14 cellular contexts compared by ENCODE assay signal in the genomic region with DNA sequence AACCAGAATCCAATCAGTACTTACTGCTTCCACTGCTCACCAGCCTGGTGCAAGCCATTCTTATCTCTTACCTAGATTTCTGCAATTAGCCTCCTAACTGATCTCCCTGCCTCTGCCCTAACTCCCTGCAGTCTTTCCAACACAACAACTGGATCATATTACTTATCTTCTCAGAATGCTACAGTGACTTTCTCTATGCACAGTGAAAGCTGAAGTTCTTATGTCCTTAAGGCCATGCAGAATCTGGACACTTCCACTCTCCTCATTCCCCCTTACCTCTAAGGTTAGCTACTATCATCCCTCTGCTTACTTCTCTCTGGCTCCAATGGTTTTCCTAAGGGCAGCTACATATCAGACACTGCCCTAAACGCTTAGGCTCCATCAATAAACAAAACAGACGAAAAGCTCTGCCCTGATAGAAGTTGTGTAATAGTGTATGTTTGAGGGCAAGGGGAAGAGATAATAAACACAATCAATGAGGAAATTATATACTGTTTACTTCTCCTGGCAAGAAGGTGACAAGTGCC. TPM values are rescaled to one million over a fixed set of nuclear protein-coding genes. Genes with fewer than 3 reads are reported as not detected.
DNase-seq lines count a peak whose midpoint lies in the region; ATAC-seq and TF ChIP-seq lines count a peak whose summit lies in the region.
"Had no signal": no experiment of that assay in that cellular context is flagged by ENCODE, and none has a peak within 500 bp of the region (broad histone marks: within the 10 kb centered on the region; RNA-seq: fewer than 3 reads in every experiment).

No MANE protein-coding gene starts in this region.

- 51 to 65% (median 57%) methylated on average over 2 of the region's 2 CpGs for WGBS in ovary, 3 donors

- H4K20me1 ChIP-seq in OCI-LY7 (ENCODE audit: insufficient read depth, low read length) = peaks cover 63% of the 10 kb centered on the region

- BruUV-seq in A673 (replicated peaks; lab: Mats Ljungman, UMichigan) (no TSS peak), OCI-LY7 (replicated peaks; lab: Mats Ljungman, UMichigan) (no TSS peak)

- H3K27ac ChIP-seq in A673 (ENCODE audit: low read depth, low read length, poor library complexity, severe bottlenecking) (peak overlapping the region; percentile 31), OCI-LY7 (ENCODE audit: low read depth, low read length, poor library complexity, severe bottlenecking) (no peak overlapping the region), ovary (no peak overlapping the region)

- CTCF ChIA-PET in A673 (lab: Charles Lee) = no interaction called here
- CTCF ChIA-PET in OCI-LY7 (lab: Charles Lee; ENCODE audit: unreplicated experiment) = no interaction called here

- ATAC-seq in left colon = peak; percentile 17
- no peak for ATAC-seq in HG03565 (IDR thresholded peaks at IDR 0.05; ENCODE audit: unreplicated experiment)
- ATAC-seq: heart right ventricle; stimulated activated naive CD8-positive, alpha-beta T cell treated with anti-CD3 and anti-CD28 coated beads, Interleukin-15, amount 100 ng/mL, for 72 hours had no signal

- H2AFZ ChIP-seq in OCI-LY7 (ENCODE audit: low read length) = no peak overlapping the region

- no peak for TF ChIP-seq EP300 in ovary (IDR thresholded peaks at IDR 0.05)

- no peak for DNase-seq in A673 (ENCODE audit: low spot score)
- peak; percentile 10 for DNase-seq in ELR (ENCODE audit: low read depth)
- no peak for DNase-seq in OCI-LY7 (ENCODE audit: low spot score)
- no peak for DNase-seq in left colon
- no peak for DNase-seq in ovary
- no peak for DNase-seq in hippocampal formation (lab: John Stamatoyannopoulos, UW)
- no peak for DNase-seq in stimulated activated CD8-positive, alpha-beta memory T cell treated with anti-CD3 and anti-CD28 coated beads, Interleukin-4, amount 100 ng/mL, for 48 hours
- DNase-seq: activated CD4-positive, alpha-beta T cell treated with anti-CD3 and anti-CD28 coated beads for 4 hours; effector CD8-positive, alpha-beta T cell; heart right ventricle; NK-92 treated with Interleukin-12 subunit alpha and Interleukin-12 subunit beta, amount 100 ng/mL, for 24 hours; stimulated activated naive CD8-positive, alpha-beta T cell treated with anti-CD3 and anti-CD28 coated beads, Interleukin-15, amount 100 ng/mL, for 72 hours; SW 1271 had no signal

- no peaks in the 10 kb centered on the region for H3K9me2 ChIP-seq in OCI-LY7 (ENCODE audit: insufficient read depth, low read length)

- H3K4me2 ChIP-seq in OCI-LY7 (ENCODE audit: low read length) = peak overlapping the region; percentile 92

- H3K9me3 ChIP-seq in A673 (ENCODE audit: low read depth, low read length, poor library complexity, severe bottlenecking) (no peaks in the 10 kb centered on the region), OCI-LY7 (ENCODE audit: low read length) (no peaks in the 10 kb centered on the region), ovary (no peaks in the 10 kb centered on the region)
- H3K9me3 ChIP-seq: heart right ventricle had no signal

- peaks cover 77% of the 10 kb centered on the region for H3K4me1 ChIP-seq in A673 (ENCODE audit: insufficient read depth, low read length, poor library complexity, severe bottlenecking)
- H3K4me1 ChIP-seq in OCI-LY7 (ENCODE audit: insufficient read depth, low read length, poor library complexity, severe bottlenecking) = peaks cover 42% of the 10 kb centered on the region
- H3K4me1 ChIP-seq in ovary (ENCODE audit: insufficient read depth) = peaks cover 7% of the 10 kb centered on the region

- H3K27me3 ChIP-seq in A673 (replicated peaks; ENCODE audit: insufficient read depth, low read depth, low read length, poor library complexity) (no peaks in the 10 kb centered on the region), ovary (no peaks in the 10 kb centered on the region)
- H3K27me3 ChIP-seq: heart right ventricle had no signal

- POLR2A ChIA-PET in A673 (lab: Charles Lee; ENCODE audit: low non-redundant PET) (no interaction called here), OCI-LY7 (lab: Charles Lee) (interaction anchor here (1.0 kb wide), 1 partner anchor 10 kb away, joined by 3 read pairs; no protein-coding TSS in a partner anchor)

- TF ChIP-seq POLR2A in ovary (IDR thresholded peaks at IDR 0.05) = no peak

- H3K4me3 ChIP-seq in A673 (ENCODE audit: low read depth, low read length, poor library complexity, severe bottlenecking) = no peak overlapping the region
- H3K4me3 ChIP-seq in OCI-LY7 (ENCODE audit: low read depth, low read length, poor library complexity, severe bottlenecking) = no peak overlapping the region
- H3K4me3 ChIP-seq in ovary = no peak overlapping the region

- H3K36me3 ChIP-seq in A673 (ENCODE audit: insufficient read depth, low read length, poor library complexity, severe bottlenecking) = no peaks in the 10 kb centered on the region
- H3K36me3 ChIP-seq in OCI-LY7 (ENCODE audit: insufficient read depth, low read length) = 0 out of 2 replicates have a peak, but pooled peaks cover 3% of the 10 kb centered on the region
- H3K36me3 ChIP-seq in ovary = no peaks in the 10 kb centered on the region
- H3K36me3 ChIP-seq: heart right ventricle had no signal

- H3K79me2 ChIP-seq in OCI-LY7 (ENCODE audit: insufficient read depth, low read depth, low read length) = peaks cover 85% of the 10 kb centered on the region

- intact Hi-C loops in A673 (cut with micrococcal nuclease; ENCODE audit: unreplicated experiment) = loop anchor here (5.0 kb wide), 1 partner anchor 137 kb away; no protein-coding TSS in a partner anchor
- intact Hi-C loops in OCI-LY7 (cut with micrococcal nuclease; ENCODE audit: unreplicated experiment) = loop anchor here (5.0 to 10.0 kb wide), 4 partner anchors 53 to 1808 kb away; partner anchors contain the start of genes FBXO34 and NAA30
- intact Hi-C loops in left colon (cut with DNase I, micrococcal nuclease) = no loop called here
- intact Hi-C loops in ovary (cut with DNase I) = no loop called here

- TF ChIP-seq CTCF in A673 (conservative IDR thresholded peaks at IDR 0.05; ENCODE audit: low read depth, low read length) (no peak), OCI-LY7 (conservative IDR thresholded peaks at IDR 0.05; ENCODE audit: low read length) (no peak), ovary (IDR thresholded peaks at IDR 0.05) (no peak)

RNA-seq across cellular contexts. Expression of gene KTN1, which starts 4.0 kb away (rescaled TPM):
- 170 and 199 TPM in 2 replicates for total RNA-seq in A673 (2021)
- 60.6 and 90.0 TPM in 2 replicates for total RNA-seq in OCI-LY7 (2014; rRNA removed; shearing (Covaris generic))
- 124 and 134 TPM in 2 replicates for total RNA-seq in OCI-LY7 (2022)
- total RNA-seq in left colon = 100 to 1,000 TPM; 210 to 241 TPM
- total RNA-seq in ovary = 100 to 1,000 TPM in 6 of 7 donors, 10 to 100 TPM in 1; 98.0 to 144 (median 129) TPM
- 100 to 1,000 TPM in 1 of 2 donors, 10 to 100 TPM in 1; 84.4 to 107 TPM for polyA plus RNA-seq in ovary

Comparison
In these comparisons a context has a peak if more than half of its experiments do, and no peak if none do; other contexts are left out.
1. intact Hi-C loops: an anchor here in A673 (5.0 kb wide) and OCI-LY7 (5.0 to 10.0 kb wide); none called in left colon and ovary.